In the genomic region with DNA sequence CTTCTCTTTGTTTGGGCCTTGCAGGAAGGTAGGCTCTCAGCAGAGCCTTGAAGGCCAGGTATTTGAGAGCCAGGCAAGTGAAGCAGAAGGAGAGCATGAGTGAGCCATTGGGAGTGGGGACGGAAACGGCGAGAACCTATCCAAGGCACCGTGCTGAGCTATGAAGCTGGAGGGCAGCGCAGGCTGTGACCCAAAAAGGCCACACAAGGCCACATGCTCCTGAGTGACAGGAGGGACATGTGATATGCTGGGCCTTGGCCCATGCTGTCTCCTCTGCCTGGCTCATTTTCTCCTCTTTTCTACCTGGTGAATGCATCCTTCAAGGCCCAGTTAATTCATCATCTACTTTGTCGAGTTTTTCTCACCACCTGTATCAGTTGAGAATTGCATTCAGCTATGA, we compare ENCODE assay signal across 15 cellular contexts.
DNase-seq lines count a peak whose midpoint lies in the region; ATAC-seq and TF ChIP-seq lines count a peak whose summit lies in the region.
"Had no signal": no experiment of that assay in that cellular context is flagged by ENCODE, and none has a peak within 500 bp of the region (broad histone marks: within the 10 kb centered on the region; RNA-seq: fewer than 3 reads in every experiment).

No MANE protein-coding gene starts in this region.

- no peak overlapping the region for H3K4me2 ChIP-seq in OCI-LY1 (ENCODE audit: low read length)
- H3K4me2 ChIP-seq in mesenchymal stem cell (ENCODE audit: low read length, poor library complexity, severe bottlenecking) = no peak overlapping the region

- H4K91ac ChIP-seq in mesenchymal stem cell (ENCODE audit: low read length) = peak overlapping the region; percentile 58

- no peak overlapping the region for H2BK5ac ChIP-seq in mesenchymal stem cell (ENCODE audit: low read depth, low read length, poor library complexity, severe bottlenecking)

- 96% methylated on average over 6 of the region's 6 CpGs for WGBS in mesenchymal stem cell

- H3K9me3 ChIP-seq in left ventricle myocardium inferior (replicated peaks) (no peaks in the 10 kb centered on the region), OCI-LY1 (ENCODE audit: low read length) (no peaks in the 10 kb centered on the region), mesenchymal stem cell (ENCODE audit: control insufficient read depth, low read length) (no peaks in the 10 kb centered on the region)
- H3K9me3 ChIP-seq: HAP-1 had no signal

- DNase-seq in left ventricle myocardium superior = no peak
- no peak for DNase-seq in left ventricle myocardium inferior
- no peak for DNase-seq in mesenchymal stem cell
- DNase-seq in GM10266 (ENCODE audit: extremely low spot score) = no peak
- no peak for DNase-seq in NCI-H187 treated with DMSO at 0.1 percent for 48 hours (lab: John Stamatoyannopoulos, UW)
- DNase-seq in NCI-H1436 treated with DMSO at 0.1 percent for 48 hours (lab: John Stamatoyannopoulos, UW) = no peak
- DNase-seq: C1 segment of cervical spinal cord; CD8-positive, alpha-beta memory T cell; NCI-H1105; NCI-H1694; OCI-M1; Right ventricle myocardium superior had no signal

- ATAC-seq in left ventricle myocardium superior = peak; percentile 18

- H4K8ac ChIP-seq in mesenchymal stem cell (ENCODE audit: low read length) = no peak overlapping the region

- H2BK12ac ChIP-seq in mesenchymal stem cell (ENCODE audit: low read length in 2 of 2) = peak overlapping the region in 1 of 2 experiments; percentile 64

- no peak overlapping the region for H2BK120ac ChIP-seq in mesenchymal stem cell (ENCODE audit: low read depth, low read length)

- no peak overlapping the region for H2AFZ ChIP-seq in OCI-LY1 (ENCODE audit: low read length)
- H2AFZ ChIP-seq in mesenchymal stem cell (ENCODE audit: low read depth, low read length) = no peak overlapping the region

- TF ChIP-seq CTCF in left ventricle myocardium inferior (IDR thresholded peaks at IDR 0.05; ENCODE audit: borderline replicate concordance) (no peak), OCI-LY1 (IDR thresholded peaks at IDR 0.05; ENCODE audit: low read length) (no peak), GM10266 (IDR thresholded peaks at IDR 0.05; ENCODE audit: control insufficient read depth, insufficient read depth, low read depth, missing control alignments) (no peak)

- no peak overlapping the region for H3K4ac ChIP-seq in mesenchymal stem cell (ENCODE audit: low read depth in 1 of 2, low read length in 2 of 2)

- no peaks in the 10 kb centered on the region for H3K9me2 ChIP-seq in OCI-LY1 (ENCODE audit: low read depth, low read length)

- H3K23ac ChIP-seq in mesenchymal stem cell (ENCODE audit: low read length in 2 of 2) = no peak overlapping the region

- peaks cover 10% of the 10 kb centered on the region for H3K79me1 ChIP-seq in mesenchymal stem cell (replicated peaks; ENCODE audit: low read length, poor library complexity, severe bottlenecking)

- intact Hi-C loops in left ventricle myocardium superior (cut with micrococcal nuclease) = no loop called here
- intact Hi-C loops in left ventricle myocardium inferior (cut with micrococcal nuclease) = no loop called here

- no peaks in the 10 kb centered on the region for H4K20me1 ChIP-seq in OCI-LY1 (ENCODE audit: insufficient read depth, low read length)

- peaks cover 5% of the 10 kb centered on the region; the same call in 1 of the 2 replicates for H3F3A ChIP-seq in OCI-LY1 (ENCODE audit: insufficient read depth, low read length)

- H3K9ac ChIP-seq in OCI-LY1 (ENCODE audit: low read length) = peak overlapping the region; percentile 65; the same call in 1 of the 2 replicates
- H3K9ac ChIP-seq in mesenchymal stem cell (ENCODE audit: low read length) = no peak overlapping the region

- no peak overlapping the region for H3K14ac ChIP-seq in mesenchymal stem cell (ENCODE audit: low read length in 2 of 2)

- H3K18ac ChIP-seq in mesenchymal stem cell (ENCODE audit: low read depth in 1 of 2, low read length in 2 of 2) = no peak overlapping the region

- H3K27me3 ChIP-seq in left ventricle myocardium inferior (ENCODE audit: low read depth) (no peaks in the 10 kb centered on the region), OCI-LY1 (ENCODE audit: insufficient read depth, low read length) (no peaks in the 10 kb centered on the region), mesenchymal stem cell (ENCODE audit: control insufficient read depth in 1 of 2, insufficient read depth in 1 of 2, low read length in 2 of 2) (no peaks in the 10 kb centered on the region)

- H3K4me1 ChIP-seq in left ventricle myocardium inferior (peaks cover 88% of the 10 kb centered on the region), OCI-LY1 (ENCODE audit: insufficient read depth, low read length, severe bottlenecking) (peaks cover 99% of the 10 kb centered on the region), mesenchymal stem cell (ENCODE audit: control insufficient read depth, insufficient read depth, low read depth, low read length) (peaks cover 8% of the 10 kb centered on the region)
- H3K4me1 ChIP-seq: HAP-1 had no signal

- no peak overlapping the region for H2BK15ac ChIP-seq in mesenchymal stem cell (ENCODE audit: low read depth, poor library complexity, severe bottlenecking)

- no peaks in the 10 kb centered on the region for H3K79me2 ChIP-seq in OCI-LY1 (ENCODE audit: insufficient read depth, low read length)

- H3K4me3 ChIP-seq in left ventricle myocardium inferior (no peak overlapping the region), OCI-LY1 (ENCODE audit: low read depth, low read length, poor library complexity, severe bottlenecking) (no peak overlapping the region), mesenchymal stem cell (ENCODE audit: insufficient read depth in 1 of 2, low read depth in 1 of 2, low read length in 2 of 2) (no peak overlapping the region)
- H3K4me3 ChIP-seq: HAP-1 had no signal

- H2AK5ac ChIP-seq in mesenchymal stem cell (ENCODE audit: low read length, severe bottlenecking) = no peak overlapping the region

- H3K27ac ChIP-seq in left ventricle myocardium inferior (replicated peaks) (no peak overlapping the region), OCI-LY1 (ENCODE audit: low read depth, low read length, poor library complexity, severe bottlenecking) (peak overlapping the region; percentile 98), mesenchymal stem cell (ENCODE audit: low read length, poor library complexity, severe bottlenecking) (no peak overlapping the region)
- H3K27ac ChIP-seq: HL-60 had no signal

- H3K36me3 ChIP-seq in left ventricle myocardium inferior (no peaks in the 10 kb centered on the region), OCI-LY1 (ENCODE audit: insufficient read depth, low read length) (no peaks in the 10 kb centered on the region), mesenchymal stem cell (ENCODE audit: control insufficient read depth in 1 of 2, insufficient read depth in 2 of 2, low read depth in 1 of 2, low read length in 2 of 2) (peaks cover 0 to 4% of the 10 kb centered on the region in 2 experiments)
- H3K36me3 ChIP-seq: HAP-1 had no signal
